In genomic region chr18:58967643-58968291, GRCh38 we compare ENCODE assay signal across 13 cellular contexts.
A peak's percentile ranks its signal among the peaks of the same experiment; 100 is the strongest.
DNase-seq lines count a peak whose midpoint lies in the region; ATAC-seq, FAIRE-seq and TF ChIP-seq lines count a peak whose summit lies in the region.
"Had no signal": no experiment of that assay in that cellular context is flagged by ENCODE, and none has a peak within 500 bp of the region (broad histone marks: within the 10 kb centered on the region; RNA-seq: fewer than 3 reads in every experiment).

No MANE protein-coding gene starts in this region.

- H3K27me3 ChIP-seq in SJCRH30: no peaks in the 10 kb centered on the region

- H3K9me3 ChIP-seq in SJCRH30 (replicated peaks): no peaks in the 10 kb centered on the region

- peaks cover 95% of the 10 kb centered on the region for H3K4me1 Mint-ChIP-seq in stimulated activated memory B cell treated with anti-CD40 and anti-IgM and Interleukin-4, amounts not matched to agents 10 μg/mL and 1 μg/mL and 100 μg/mL, for 72 hours

- H3K9me3 Mint-ChIP-seq in stimulated activated memory B cell treated with anti-CD40 and anti-IgM and Interleukin-4, amounts not matched to agents 10 μg/mL and 1 μg/mL and 100 μg/mL, for 72 hours: peaks cover 3% of the 10 kb centered on the region
- H3K9me3 Mint-ChIP-seq: activated T-cell treated with anti-CD3 and anti-CD28 coated beads, Interleukin-2, amount 50 U/mL, for 72 hours; CD8-positive, alpha-beta memory T cell had no signal

- H3K36me3 Mint-ChIP-seq in stimulated activated memory B cell treated with anti-CD40 and anti-IgM and Interleukin-4, amounts not matched to agents 10 μg/mL and 1 μg/mL and 100 μg/mL, for 72 hours: peaks cover 58% of the 10 kb centered on the region

- peak; percentile 16 for FAIRE-seq in GM12891 (lab: Jason Lieb, UNC)

- H3K36me3 ChIP-seq in SJCRH30: no peaks in the 10 kb centered on the region; the same call in 1 of the 2 replicates

- no peak overlapping the region for H3K4me3 Mint-ChIP-seq in stimulated activated memory B cell treated with anti-CD40 and anti-IgM and Interleukin-4, amounts not matched to agents 10 μg/mL and 1 μg/mL and 100 μg/mL, for 72 hours
- H3K4me3 Mint-ChIP-seq: activated CD4-positive, alpha-beta T cell treated with anti-CD3 and anti-CD28 coated beads for 36 hours; activated T-cell treated with anti-CD3 and anti-CD28 coated beads, Interleukin-2, amount 50 U/mL, for 72 hours; CD8-positive, alpha-beta memory T cell had no signal

- H3K4me3 ChIP-seq in SJCRH30: no peak overlapping the region

- no peak for TF ChIP-seq POLR2A in GM12891 (IDR thresholded peaks at IDR 0.05; ENCODE audit: low read depth, low read length)

- ATAC-seq in stimulated activated memory B cell treated with anti-CD40 and anti-IgM and Interleukin-4, amounts not matched to agents 10 μg/mL and 1 μg/mL and 100 μg/mL, for 72 hours: no peak
- ATAC-seq in HG03565 (IDR thresholded peaks at IDR 0.05; ENCODE audit: unreplicated experiment): no peak
- ATAC-seq: activated CD4-positive, alpha-beta T cell treated with anti-CD3 and anti-CD28 coated beads for 36 hours; activated T-cell treated with anti-CD3 and anti-CD28 coated beads, Interleukin-2, amount 50 U/mL, for 72 hours had no signal

- peak overlapping the region; percentile 78 for H3K27ac ChIP-seq in angular gyrus (ENCODE audit: low read depth, low read length)
- no peak overlapping the region for H3K27ac ChIP-seq in SJCRH30

- DNase-seq in GM12891 (ENCODE audit: insufficient read length, low spot score): no peak
- DNase-seq in iris pigment epithelial cell (ENCODE audit: low read depth): peak; percentile 60
- no peak for DNase-seq in COR-L47 (lab: John Stamatoyannopoulos, UW)
- DNase-seq in islet precursor cell: no peak
- no peak for DNase-seq in SJCRH30
- DNase-seq: activated CD4-positive, alpha-beta T cell treated with anti-CD3 and anti-CD28 coated beads for 36 hours; activated T-cell treated with anti-CD3 and anti-CD28 coated beads, Interleukin-2, amount 50 U/mL, for 72 hours; CD8-positive, alpha-beta memory T cell; GOT3; NCI-H1092 treated with DMSO at 0.1 percent for 48 hours had no signal

- peaks cover 8% of the 10 kb centered on the region for H3K4me1 ChIP-seq in SJCRH30

- no peaks in the 10 kb centered on the region for H3K27me3 Mint-ChIP-seq in stimulated activated memory B cell treated with anti-CD40 and anti-IgM and Interleukin-4, amounts not matched to agents 10 μg/mL and 1 μg/mL and 100 μg/mL, for 72 hours

- peak overlapping the region; percentile 96 for H3K27ac Mint-ChIP-seq in stimulated activated memory B cell treated with anti-CD40 and anti-IgM and Interleukin-4, amounts not matched to agents 10 μg/mL and 1 μg/mL and 100 μg/mL, for 72 hours
- H3K27ac Mint-ChIP-seq: activated CD4-positive, alpha-beta T cell treated with anti-CD3 and anti-CD28 coated beads for 36 hours; activated T-cell treated with anti-CD3 and anti-CD28 coated beads, Interleukin-2, amount 50 U/mL, for 72 hours; CD8-positive, alpha-beta memory T cell had no signal

TF ChIP-seq in GM12891, 5 proteins besides CTCF, POLR2A, EP300 and RAD21:
- TF ChIP-seq POU2F2 (IDR thresholded peaks at IDR 0.05; ENCODE audit: low read depth, low read length): no peak
- TF ChIP-seq TAF1 (IDR thresholded peaks at IDR 0.05; ENCODE audit: low read depth, low read length): no peak
- no peak for TF ChIP-seq PAX5 (IDR thresholded peaks at IDR 0.05; ENCODE audit: insufficient read depth, low read length, severe bottlenecking)
- TF ChIP-seq POLR2AphosphoS5 (IDR thresholded peaks at IDR 0.05; ENCODE audit: low read depth, low read length): no peak
- no peak for TF ChIP-seq SPI1 (IDR thresholded peaks at IDR 0.05; ENCODE audit: low read depth, low read length)
TF ChIP-seq in GM12891: peak in this region for 0.
